In genomic region chr16:9013508-9013864, GRCh38 we compare ENCODE assay signal across 11 cellular contexts.
"Had no signal": no experiment of that assay in that cellular context is flagged by ENCODE, and none has a peak within 500 bp of the region (broad histone marks: within the 10 kb centered on the region; RNA-seq: fewer than 3 reads in every experiment).

No MANE protein-coding gene starts in this region.

- H3K27me3 ChIP-seq: ascending aorta, cardiac muscle cell, pancreas had no signal

- ATAC-seq: activated T-helper 17 cell treated with anti-CD3 and anti-CD28 coated beads, Interleukin-2, amount 50 U/mL, for 72 hours; pancreas; stimulated activated naive B cell treated with anti-CD40 and anti-IgM and Interleukin-4, amounts not matched to agents 10 μg/mL and 1 μg/mL and 100 μg/mL, for 72 hours had no signal

- FAIRE-seq: pancreas, urothelium cell line had no signal

- H3K27ac ChIP-seq: ascending aorta, cardiac muscle cell, epithelial cell of prostate, pancreas, tibial artery had no signal

- DNase-seq: activated CD4-positive, CD25-positive, alpha-beta regulatory T cell treated with anti-CD3 and anti-CD28 coated beads, Interleukin-2, amount 50 U/mL, for 72 hours; activated naive CD4-positive, alpha-beta T cell treated with Interleukin-2 at 50 U/mL for 16 hours; stimulated activated CD4-positive, alpha-beta T cell treated with anti-CD3 and anti-CD28 coated beads, Interleukin-2, amount 100 ng/mL, for 48 hours; stimulated activated naive B cell treated with anti-CD40 and anti-IgM and Interleukin-4, amounts not matched to agents 10 μg/mL and 1 μg/mL and 100 μg/mL, for 72 hours; tibial artery had no signal

- H3K4me3 ChIP-seq: ascending aorta, cardiac muscle cell, pancreas, tibial artery had no signal

- H3K9me3 ChIP-seq: pancreas had no signal

- H3K36me3 ChIP-seq: ascending aorta, cardiac muscle cell, pancreas, tibial artery had no signal
